Comparison of ENCODE assay signal across 28 cellular contexts in genomic region chr9:77152289-77152688, GRCh38.
"Had no signal": no experiment of that assay in that cellular context is flagged by ENCODE, and none has a peak within 500 bp of the region (broad histone marks: within the 10 kb centered on the region; RNA-seq: fewer than 3 reads in every experiment).

No MANE protein-coding gene starts in this region.

- H3K9ac ChIP-seq: neural progenitor cell, parathyroid adenoma had no signal

- DNase-seq: natural killer cell; occipital lobe; ovary; posterior cingulate gyrus; psoas muscle; right cardiac atrium; spleen; stimulated activated CD4-positive, alpha-beta T cell treated with anti-CD3 and anti-CD28 coated beads, Interleukin-12 subunit alpha, Interleukin-12 subunit beta, amount 100 ng/mL, for 4 hours; stimulated activated CD4-positive, alpha-beta T cell treated with anti-CD3 and anti-CD28 coated beads, Interleukin-1b, Interleukin-23, amount 100 ng/mL, for 48 hours; stimulated activated CD4-positive, alpha-beta T cell treated with anti-CD3 and anti-CD28 coated beads, Interleukin-4, amount 100 ng/mL, for 1 hour; stimulated activated CD4-positive, alpha-beta T cell treated with anti-CD3 and anti-CD28 coated beads, Interleukin-4, amount 100 ng/mL, for 4 hours; stimulated activated CD8-positive, alpha-beta memory T cell treated with anti-CD3 and anti-CD28 coated beads, Interleukin-4, amount 100 ng/mL, for 48 hours; stimulated activated naive CD4-positive, alpha-beta T cell; stimulated activated naive CD8-positive, alpha-beta T cell treated with anti-CD3 and anti-CD28 coated beads, Interleukin-15, amount 100 ng/mL, for 72 hours; stimulated activated naive CD8-positive, alpha-beta T cell treated with anti-CD3 and anti-CD28 coated beads, Interleukin-15, Interleukin-2, amounts not matched to agents 100 U/mL and 50 U/mL, for 24 hours; substantia nigra; testis; tibial artery; transverse colon; upper lobe of right lung; uterus had no signal

- H3K79me2 ChIP-seq: parathyroid adenoma had no signal

- H2AFZ ChIP-seq: neural progenitor cell, parathyroid adenoma had no signal

- H3K4me3 ChIP-seq: neural progenitor cell, ovary, psoas muscle, skin epidermis, smooth muscle cell, spleen, suprapubic skin, testis, tibial artery, transverse colon, upper lobe of right lung, uterus had no signal

- H3K36me3 ChIP-seq: neural progenitor cell, ovary, spleen, suprapubic skin, tibial artery, transverse colon, upper lobe of right lung, uterus had no signal

- H3K27me3 ChIP-seq: neural progenitor cell, ovary, suprapubic skin, testis, tibial artery, upper lobe of right lung, uterus had no signal

- H3K4me1 ChIP-seq: neural progenitor cell, parathyroid adenoma, suprapubic skin, testis, tibial artery, upper lobe of right lung, uterus had no signal

- H3K9me3 ChIP-seq: ovary, psoas muscle, spleen, suprapubic skin, testis, tibial artery, transverse colon, upper lobe of right lung, uterus had no signal

- ATAC-seq: natural killer cell; right cardiac atrium; sciatic nerve; stimulated activated memory B cell treated with anti-CD40 and anti-IgM and Interleukin-4, amounts not matched to agents 10 μg/mL and 1 μg/mL and 100 μg/mL, for 72 hours; stimulated activated naive CD8-positive, alpha-beta T cell treated with anti-CD3 and anti-CD28 coated beads, Interleukin-15, amount 100 ng/mL, for 72 hours; stimulated activated naive CD8-positive, alpha-beta T cell treated with anti-CD3 and anti-CD28 coated beads, Interleukin-15, Interleukin-2, amounts not matched to agents 100 U/mL and 50 U/mL, for 24 hours; upper lobe of right lung had no signal

- H3K4me2 ChIP-seq: neural progenitor cell, smooth muscle cell had no signal

- H3K27ac ChIP-seq: neural progenitor cell, ovary, parathyroid adenoma, psoas muscle, skin epidermis, spleen, suprapubic skin, testis, tibial artery, transverse colon, upper lobe of right lung, uterus had no signal
